In the genomic region with DNA sequence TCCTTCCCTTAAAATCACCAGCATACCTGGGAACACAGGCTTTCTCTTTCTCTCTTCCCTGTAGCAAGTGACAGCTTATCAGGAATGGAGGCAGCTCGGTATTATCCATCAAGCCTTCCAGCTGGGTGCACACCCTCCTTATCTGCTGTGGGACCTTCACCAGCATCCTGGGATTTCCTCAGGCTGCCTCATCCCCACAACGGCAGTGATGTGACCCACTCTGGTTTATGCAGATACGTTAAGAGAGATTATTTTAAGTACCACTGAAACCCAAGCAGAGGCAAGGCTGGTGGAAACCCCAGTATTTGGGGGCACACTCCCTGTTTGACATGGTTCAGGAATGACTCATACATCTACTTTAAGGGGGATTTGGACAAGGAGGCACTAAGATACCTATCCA, we compare ENCODE assay signal across 26 cellular contexts.
"Had no signal": no experiment of that assay in that cellular context is flagged by ENCODE, and none has a peak within 500 bp of the region (broad histone marks: within the 10 kb centered on the region; RNA-seq: fewer than 3 reads in every experiment).

No MANE protein-coding gene starts in this region.

- H3K27ac ChIP-seq: esophagus muscularis mucosa, gastrocnemius medialis, neutrophil, pancreas, thyroid gland had no signal

- H3K4me3 ChIP-seq: esophagus muscularis mucosa, gastrocnemius medialis, pancreas, thyroid gland had no signal

- ATAC-seq: activated CD8-positive, alpha-beta memory T cell treated with anti-CD3 and anti-CD28 coated beads, Interleukin-2, amount 10 ng/mL, durations not matched to agents 7 days and 5 days; effector memory CD8-positive, alpha-beta T cell; gastrocnemius medialis; left colon; pancreas; right cardiac atrium had no signal

- H3K27me3 ChIP-seq: esophagus muscularis mucosa, gastrocnemius medialis, neutrophil, pancreas, thyroid gland had no signal

- H3K4me1 ChIP-seq: esophagus muscularis mucosa, gastrocnemius medialis, pancreas had no signal

- H3K4me3 Mint-ChIP-seq: activated CD4-positive, alpha-beta memory T cell treated with anti-CD3 and anti-CD28 coated beads, Interleukin-2, amount 10 ng/mL, durations not matched to agents 7 days and 5 days; activated CD8-positive, alpha-beta memory T cell treated with anti-CD3 and anti-CD28 coated beads, Interleukin-2, amount 10 ng/mL, durations not matched to agents 7 days and 5 days; activated naive CD4-positive, alpha-beta T cell treated with anti-CD3 and anti-CD28 coated beads, Interleukin-2, amount 50 U/mL, for 24 hours; brain; effector memory CD8-positive, alpha-beta T cell; stimulated activated naive CD8-positive, alpha-beta T cell treated with anti-CD3 and anti-CD28 coated beads, Interleukin-15, Interleukin-2, amounts not matched to agents 100 ng/mL and 50 ng/mL, for 24 hours; T-helper 1 cell treated with Interleukin-12 subunit alpha and Interleukin-12 subunit beta and Interleukin-4 antibody, amounts not matched to agents 30 μg/mL and 1 μg/mL, for 36 hours had no signal

- FAIRE-seq: endothelial cell of umbilical vein, keratinocyte, pancreas had no signal

- H3K36me3 ChIP-seq: esophagus muscularis mucosa, gastrocnemius medialis, neutrophil, pancreas, thyroid gland had no signal

- H3K9me3 ChIP-seq: esophagus muscularis mucosa, gastrocnemius medialis, neutrophil, pancreas, thyroid gland had no signal

- H3K27me3 Mint-ChIP-seq: activated CD4-positive, alpha-beta memory T cell treated with anti-CD3 and anti-CD28 coated beads, Interleukin-2, amount 10 ng/mL, durations not matched to agents 7 days and 5 days; activated naive CD4-positive, alpha-beta T cell treated with anti-CD3 and anti-CD28 coated beads, Interleukin-2, amount 50 U/mL, for 24 hours; naive B cell; stimulated activated naive CD8-positive, alpha-beta T cell treated with anti-CD3 and anti-CD28 coated beads, Interleukin-15, Interleukin-2, amounts not matched to agents 100 ng/mL and 50 ng/mL, for 24 hours had no signal

- H3K36me3 Mint-ChIP-seq: activated CD8-positive, alpha-beta memory T cell treated with anti-CD3 and anti-CD28 coated beads, Interleukin-2, amount 10 ng/mL, durations not matched to agents 7 days and 5 days; brain; naive B cell had no signal

- H3K4me1 Mint-ChIP-seq: activated CD4-positive, alpha-beta memory T cell treated with anti-CD3 and anti-CD28 coated beads, Interleukin-2, amount 10 ng/mL, durations not matched to agents 7 days and 5 days; activated CD8-positive, alpha-beta memory T cell treated with anti-CD3 and anti-CD28 coated beads, Interleukin-2, amount 10 ng/mL, durations not matched to agents 7 days and 5 days had no signal

- H3K27ac Mint-ChIP-seq: activated CD4-positive, alpha-beta memory T cell treated with anti-CD3 and anti-CD28 coated beads, Interleukin-2, amount 10 ng/mL, durations not matched to agents 7 days and 5 days; activated CD8-positive, alpha-beta memory T cell treated with anti-CD3 and anti-CD28 coated beads, Interleukin-2, amount 10 ng/mL, durations not matched to agents 7 days and 5 days; activated naive CD4-positive, alpha-beta T cell treated with anti-CD3 and anti-CD28 coated beads, Interleukin-2, amount 50 U/mL, for 24 hours; effector memory CD8-positive, alpha-beta T cell; naive B cell; stimulated activated naive CD8-positive, alpha-beta T cell treated with anti-CD3 and anti-CD28 coated beads, Interleukin-15, Interleukin-2, amounts not matched to agents 100 ng/mL and 50 ng/mL, for 24 hours; T-helper 1 cell treated with Interleukin-12 subunit alpha and Interleukin-12 subunit beta and Interleukin-4 antibody, amounts not matched to agents 30 μg/mL and 1 μg/mL, for 36 hours had no signal

- H3K9me3 Mint-ChIP-seq: activated CD4-positive, alpha-beta memory T cell treated with anti-CD3 and anti-CD28 coated beads, Interleukin-2, amount 10 ng/mL, durations not matched to agents 7 days and 5 days; activated naive CD4-positive, alpha-beta T cell treated with anti-CD3 and anti-CD28 coated beads, Interleukin-2, amount 50 U/mL, for 24 hours; brain; effector memory CD8-positive, alpha-beta T cell; naive B cell; stimulated activated naive CD8-positive, alpha-beta T cell treated with anti-CD3 and anti-CD28 coated beads, Interleukin-15, Interleukin-2, amounts not matched to agents 100 ng/mL and 50 ng/mL, for 24 hours; T-helper 1 cell treated with Interleukin-12 subunit alpha and Interleukin-12 subunit beta and Interleukin-4 antibody, amounts not matched to agents 30 μg/mL and 1 μg/mL, for 36 hours had no signal

- DNase-seq: activated CD4-positive, alpha-beta memory T cell treated with anti-CD3 and anti-CD28 coated beads, Interleukin-2, amount 10 ng/mL, durations not matched to agents 7 days and 5 days; activated CD4-positive, alpha-beta T cell treated with anti-CD3 and anti-CD28 coated beads for 48 hours; activated CD8-positive, alpha-beta memory T cell treated with anti-CD3 and anti-CD28 coated beads, Interleukin-2, amount 10 ng/mL, durations not matched to agents 7 days and 5 days; activated gamma-delta T cell; activated T-cell treated with anti-CD3 and anti-CD28 coated beads for 4 hours; aorta; caudate nucleus; dermis blood vessel endothelial cell; effector memory CD8-positive, alpha-beta T cell; gastrocnemius medialis; head of caudate nucleus; left colon; naive B cell; pancreas; right cardiac atrium; substantia nigra; T1000; thyroid gland had no signal
